ENCODE assay signal across 18 cellular contexts in genomic region chr9:133864011-133864410, GRCh38.
DNase-seq lines count a peak whose midpoint lies in the region; ATAC-seq and TF ChIP-seq lines count a peak whose summit lies in the region.
"Had no signal": no experiment of that assay in that cellular context is flagged by ENCODE, and none has a peak within 500 bp of the region (broad histone marks: within the 10 kb centered on the region; RNA-seq: fewer than 3 reads in every experiment).

No MANE protein-coding gene starts in this region.

- in situ Hi-C loops in transverse colon (cut with MboI; ENCODE audit: low pct_ligation_motif_present in 1 of 4, low pct_unique_long_range_greater_than_20kb in 1 of 4, low sequenced_read_pairs in 3 of 4), result no loop called here

- H3K4me1 ChIP-seq in colonic mucosa (no peaks in the 10 kb centered on the region), lower lobe of right lung (peaks cover 23% of the 10 kb centered on the region), transverse colon (peaks cover 0 to 10% (median 7%) of the 10 kb centered on the region in 4 donors)

- no peak for TF ChIP-seq POLR2A in transverse colon (IDR thresholded peaks at IDR 0.05)

- no peak overlapping the region for H3K27ac Mint-ChIP-seq in immature natural killer cell
- H3K27ac Mint-ChIP-seq: activated naive CD4-positive, alpha-beta T cell treated with anti-CD3 and anti-CD28 coated beads, Interleukin-2, amount 50 U/mL, for 72 hours; naive thymus-derived CD8-positive, alpha-beta T cell had no signal

- peaks cover 0 to 2% (median 0%) of the 10 kb centered on the region in 6 donors for H3K9me3 Mint-ChIP-seq in immature natural killer cell

- no peak for TF ChIP-seq EP300 in transverse colon (IDR thresholded peaks at IDR 0.05; ENCODE audit: low read depth)

- peaks cover 0 to 5% of the 10 kb centered on the region in 2 donors for H3K4me1 Mint-ChIP-seq in immature natural killer cell

- intact Hi-C loops in colonic mucosa (cut with DNase I) (no loop called here), lower lobe of right lung (cut with DNase I) (no loop called here), transverse colon (cut with DNase I; ENCODE audit: low total_unique reads) (no loop called here)

- H3K36me3 Mint-ChIP-seq in immature natural killer cell, result peaks cover 0 to 6% (median 5%) of the 10 kb centered on the region in 3 donors

- H3K9ac ChIP-seq in colonic mucosa (ENCODE audit: low read depth in 2 of 2, low read length in 2 of 2), result no peak overlapping the region

- peak; percentile 73 for DNase-seq in H7
- no peak for DNase-seq in colonic mucosa
- DNase-seq in lower lobe of right lung, result no peak
- no peak for DNase-seq in transverse colon
- DNase-seq in immature natural killer cell, result no peak
- DNase-seq in GM10248 (ENCODE audit: extremely low spot score), result no peak
- DNase-seq: activated CD4-positive, alpha-beta T cell treated with anti-CD3 and anti-CD28 coated beads, Interleukin-2, amount 50 U/mL, for 4 hours; activated T-cell treated with anti-CD3 and anti-CD28 coated beads, Interleukin-2, amount 50 U/mL, for 1 hour; DMS153; effector CD8-positive, alpha-beta T cell; left ventricle myocardium superior; naive thymus-derived CD8-positive, alpha-beta T cell; NCI-H2107; NCI-H774 had no signal

- no peak overlapping the region for H3K4me3 Mint-ChIP-seq in immature natural killer cell
- H3K4me3 Mint-ChIP-seq: naive thymus-derived CD8-positive, alpha-beta T cell had no signal

- POLR2A ChIA-PET in GM10248 (lab: Yijun Ruan, JAX), result no interaction called here

- H3K27ac ChIP-seq in colonic mucosa (peak overlapping the region; percentile 57), lower lobe of right lung (peak overlapping the region; percentile 80), transverse colon (peak overlapping the region; percentile 41 to 73 (median 64))
- H3K27ac ChIP-seq: cardiac muscle cell had no signal

- no peaks in the 10 kb centered on the region; the same call in 1 of the 2 replicates for H3K36me3 ChIP-seq in H7 (replicated peaks; ENCODE audit: control insufficient read depth, insufficient read depth, low read length)
- H3K36me3 ChIP-seq in colonic mucosa, result no peaks in the 10 kb centered on the region
- no peaks in the 10 kb centered on the region for H3K36me3 ChIP-seq in lower lobe of right lung
- H3K36me3 ChIP-seq in transverse colon, result no peaks in the 10 kb centered on the region
- H3K36me3 ChIP-seq: cardiac muscle cell had no signal

- H3K27me3 ChIP-seq in H7 (ENCODE audit: control insufficient read depth, insufficient read depth, low read length) (no peaks in the 10 kb centered on the region), colonic mucosa (no peaks in the 10 kb centered on the region), lower lobe of right lung (ENCODE audit: low read depth) (no peaks in the 10 kb centered on the region), transverse colon (no peaks in the 10 kb centered on the region)
- H3K27me3 ChIP-seq: cardiac muscle cell had no signal

- ATAC-seq in lower lobe of right lung (no peak), HG02610 (IDR thresholded peaks at IDR 0.05; ENCODE audit: unreplicated experiment) (no peak)
- ATAC-seq: activated naive CD4-positive, alpha-beta T cell treated with anti-CD3 and anti-CD28 coated beads, Interleukin-2, amount 50 U/mL, for 72 hours; left ventricle myocardium superior; naive thymus-derived CD8-positive, alpha-beta T cell; Panc1 had no signal

- no peaks in the 10 kb centered on the region for H3K9me3 ChIP-seq in colonic mucosa
- H3K9me3 ChIP-seq in lower lobe of right lung, result no peaks in the 10 kb centered on the region
- no peaks in the 10 kb centered on the region for H3K9me3 ChIP-seq in transverse colon

- H3K27me3 Mint-ChIP-seq in immature natural killer cell (ENCODE audit: low read depth in 3 of 3), result peaks cover 2 to 5% (median 4%) of the 10 kb centered on the region in 3 donors

- CTCF ChIA-PET in GM10248 (lab: Yijun Ruan, JAX), result interaction anchor here (1.2 to 2.8 kb wide), 3 partner anchors 14 to 92 kb away, joined by 3 to 6 read pairs (median 3); no protein-coding TSS in a partner anchor

- H3K4me3 ChIP-seq in H7 (ENCODE audit: insufficient read depth, low read depth, low read length), result no peak overlapping the region
- H3K4me3 ChIP-seq in colonic mucosa, result no peak overlapping the region
- H3K4me3 ChIP-seq in lower lobe of right lung, result no peak overlapping the region
- H3K4me3 ChIP-seq in transverse colon, result no peak overlapping the region
- H3K4me3 ChIP-seq: cardiac muscle cell had no signal

- TF ChIP-seq CTCF in colonic mucosa (IDR thresholded peaks at IDR 0.05) (no peak), lower lobe of right lung (IDR thresholded peaks at IDR 0.05) (no peak), transverse colon (IDR thresholded peaks at IDR 0.05) (no peak), GM10248 (IDR thresholded peaks at IDR 0.05; ENCODE audit: control extremely low read depth, extremely low read depth, low read depth, missing control alignments) (no peak)

- WGBS in transverse colon (ENCODE audit: low coverage in 1 of 2), 2 donors, result 66 to 76% methylated on average over 6 to 16 of the region's 16 CpGs
